ENCODE assay signal across 8 cellular contexts in the genomic region with DNA sequence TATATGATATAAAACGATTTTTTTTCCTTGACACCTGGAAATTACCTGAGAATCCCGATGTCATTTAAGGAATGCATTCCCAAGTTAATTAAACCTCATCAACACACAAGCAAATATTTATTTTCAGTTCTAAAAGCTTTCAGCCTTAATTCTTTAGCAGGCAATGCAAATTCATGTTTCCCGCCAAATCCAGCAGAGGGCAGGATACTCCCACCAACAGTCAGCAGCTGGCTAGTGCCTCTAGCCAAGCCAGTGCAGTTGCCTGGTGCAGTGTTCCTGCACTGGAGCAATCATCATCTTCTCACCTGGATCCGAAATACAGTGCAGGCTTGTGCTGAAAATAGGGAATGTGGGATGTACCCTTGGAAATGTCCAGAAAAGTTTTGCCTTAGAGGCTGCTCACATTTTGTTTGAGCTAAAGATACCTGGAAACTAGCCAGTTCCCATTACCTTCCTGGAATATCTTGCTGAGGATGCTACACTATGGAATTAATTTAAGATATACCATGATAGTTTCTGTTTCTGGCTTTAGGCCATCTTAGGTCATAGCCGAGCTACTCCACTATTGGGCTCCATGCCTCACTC. TPM values are rescaled to one million over a fixed set of nuclear protein-coding genes. Genes with fewer than 3 reads are reported as not detected.
A peak's percentile ranks its signal among the peaks of the same experiment; 100 is the strongest.
DNase-seq lines count a peak whose midpoint lies in the region; ATAC-seq and TF ChIP-seq lines count a peak whose summit lies in the region.

No MANE protein-coding gene starts in this region.

- no peak overlapping the region for H3K27ac Mint-ChIP-seq in activated naive CD4-positive, alpha-beta T cell treated with anti-CD3 and anti-CD28 coated beads, Interleukin-2, amount 50 U/mL, for 72 hours

- no peaks in the 10 kb centered on the region for H3K9me3 Mint-ChIP-seq in activated naive CD4-positive, alpha-beta T cell treated with anti-CD3 and anti-CD28 coated beads, Interleukin-2, amount 50 U/mL, for 72 hours

- peaks cover 0 to 1% of the 10 kb centered on the region in 2 donors for H3K36me3 Mint-ChIP-seq in activated naive CD4-positive, alpha-beta T cell treated with anti-CD3 and anti-CD28 coated beads, Interleukin-2, amount 50 U/mL, for 72 hours

- intact Hi-C loops in head of caudate nucleus (cut with DNase I) = loop anchor here (5.0 kb wide), 1 partner anchor 95 kb away; no protein-coding TSS in a partner anchor

- H3K27me3 ChIP-seq in H7 (ENCODE audit: control insufficient read depth, insufficient read depth, low read length) = no peaks in the 10 kb centered on the region; the same call in 1 of the 2 replicates

- ATAC-seq in activated naive CD4-positive, alpha-beta T cell treated with anti-CD3 and anti-CD28 coated beads, Interleukin-2, amount 50 U/mL, for 72 hours = peak; percentile 74 to 82

- DNase-seq in GM12865 (ENCODE audit: low read depth) = peak; percentile 84
- DNase-seq in H7 = peak; percentile 52
- DNase-seq in LoVo (ENCODE audit: low spot score) = peak; percentile 61
- DNase-seq in SK-N-DZ (ENCODE audit: low spot score) = peak; percentile 62
- DNase-seq in activated naive CD4-positive, alpha-beta T cell treated with anti-CD3 and anti-CD28 coated beads, Interleukin-2, amount 50 U/mL, for 72 hours (ENCODE audit: low spot score in 2 of 2) = peak; percentile 69 to 70
- peak; percentile 45 to 88 (median 76) for DNase-seq in head of caudate nucleus
- DNase-seq in pulmonary artery endothelial cell (ENCODE audit: low read depth, low spot score) = peak; percentile 8
- no peak for DNase-seq in mesenteric fat pad (ENCODE audit: low spot score)

- no peaks in the 10 kb centered on the region for H3K36me3 ChIP-seq in H7 (replicated peaks; ENCODE audit: control insufficient read depth, insufficient read depth, low read length)

- peak; percentile 70 for TF ChIP-seq CTCF in GM12865 (IDR thresholded peaks at IDR 0.05; ENCODE audit: insufficient read depth, low read depth, low read length, missing control alignments)

- H3K4me3 ChIP-seq in GM12865 (ENCODE audit: low read depth, low read length) (no peak overlapping the region), H7 (ENCODE audit: insufficient read depth, low read depth, low read length) (no peak overlapping the region)

RNA-seq across cellular contexts. Expression of a gene that starts 48.4 kb away (rescaled TPM):
- total RNA-seq in H7 (2014; rRNA removed; shearing (Covaris generic)) = 0.87 TPM in 1 of 2 replicates, not detected in the other
- not detected in 2 replicates for polyA plus RNA-seq in SK-N-DZ (2014; cell fraction: cytosol; rRNA removed)
- not detected in 2 replicates for polyA plus RNA-seq in SK-N-DZ (2014; cell fraction: nucleus; rRNA removed)
- 100 to 1,000 TPM; 417 to 596 TPM for total RNA-seq in activated naive CD4-positive, alpha-beta T cell treated with anti-CD3 and anti-CD28 coated beads, Interleukin-2, amount 50 U/mL, for 72 hours
- 0.07 TPM in 1 of 2 replicates, not detected in the other for total RNA-seq in pulmonary artery endothelial cell
- total RNA-seq in mesenteric fat pad = 16.0 TPM

Comparison
In these comparisons a context has a peak if more than half of its experiments do, and no peak if none do; other contexts are left out.
1. RNA of a gene that starts 48.4 kb away (total RNA-seq): 417 to 596 TPM in activated naive CD4-positive, alpha-beta T cell treated with anti-CD3 and anti-CD28 coated beads, Interleukin-2, amount 50 U/mL, for 72 hours; 16.0 TPM in mesenteric fat pad (single experiment), 0.87 TPM in H7 and 0.07 TPM in pulmonary artery endothelial cell; every median in the first group is over 10 times any median in the second.